In genomic region chr2:122238006-122238559, GRCh38 we compare ENCODE assay signal across 18 cellular contexts.
DNase-seq lines count a peak whose midpoint lies in the region; ATAC-seq and TF ChIP-seq lines count a peak whose summit lies in the region.
"Had no signal": no experiment of that assay in that cellular context is flagged by ENCODE, and none has a peak within 500 bp of the region (broad histone marks: within the 10 kb centered on the region; RNA-seq: fewer than 3 reads in every experiment).

No MANE protein-coding gene starts in this region.

- H3K36me3 Mint-ChIP-seq in activated CD8-positive, alpha-beta T cell treated with anti-CD3 and anti-CD28 coated beads for 36 hours (ENCODE audit: low read depth) = no peaks in the 10 kb centered on the region

- CTCF ChIA-PET in HEK293 (lab: Yijun Ruan, JAX) = no interaction called here
- CTCF ChIA-PET in activated CD8-positive, alpha-beta T cell treated with anti-CD3 and anti-CD28 coated beads for 36 hours (lab: Charles Lee) = no interaction called here

- no peak overlapping the region for H3K27ac ChIP-seq in HEK293 (ENCODE audit: extremely low read depth, low read depth, low read length)
- H3K27ac ChIP-seq: PC-9, SJSA1 had no signal

- no peaks in the 10 kb centered on the region for H3K36me3 ChIP-seq in HEK293 (ENCODE audit: control insufficient read depth in 2 of 2, insufficient read depth in 1 of 2, low read length in 2 of 2)
- H3K36me3 ChIP-seq: SJSA1 had no signal

- H3K4me3 ChIP-seq in HEK293 (ENCODE audit: low read depth, low read length) = no peak overlapping the region
- H3K4me3 ChIP-seq: PC-9, SJSA1 had no signal

- no peaks in the 10 kb centered on the region for H3K27me3 Mint-ChIP-seq in activated CD8-positive, alpha-beta T cell treated with anti-CD3 and anti-CD28 coated beads for 36 hours
- H3K27me3 Mint-ChIP-seq: T-helper 17 cell had no signal

- intact Hi-C loops in activated CD8-positive, alpha-beta T cell treated with anti-CD3 and anti-CD28 coated beads for 36 hours (cut with micrococcal nuclease) = no loop called here

- no peaks in the 10 kb centered on the region for H3K9me3 ChIP-seq in HEK293 (ENCODE audit: control insufficient read depth, insufficient read depth, low read depth, low read length)
- H3K9me3 ChIP-seq: SJSA1 had no signal

- no peaks in the 10 kb centered on the region for H3K9me3 Mint-ChIP-seq in activated CD8-positive, alpha-beta T cell treated with anti-CD3 and anti-CD28 coated beads for 36 hours

- POLR2A ChIA-PET in HEK293 (lab: Yijun Ruan, JAX) = no interaction called here
- POLR2A ChIA-PET in activated CD8-positive, alpha-beta T cell treated with anti-CD3 and anti-CD28 coated beads for 36 hours (lab: Charles Lee) = no interaction called here

- H3K27ac Mint-ChIP-seq in activated CD8-positive, alpha-beta T cell treated with anti-CD3 and anti-CD28 coated beads for 36 hours = no peak overlapping the region
- H3K27ac Mint-ChIP-seq: T-helper 17 cell had no signal

- no peaks in the 10 kb centered on the region for H3K4me1 Mint-ChIP-seq in activated CD8-positive, alpha-beta T cell treated with anti-CD3 and anti-CD28 coated beads for 36 hours (ENCODE audit: low read depth)
- H3K4me1 Mint-ChIP-seq: T-helper 17 cell had no signal

- DNase-seq in COR-L47 (lab: John Stamatoyannopoulos, UW) = peak; percentile 12
- DNase-seq in NCI-H69 (lab: John Stamatoyannopoulos, UW) = peak; percentile 1
- DNase-seq in kidney tubule cell (ENCODE audit: low spot score) = peak; percentile 63
- no peak for DNase-seq in GDM1 (lab: John Stamatoyannopoulos, UW)
- no peak for DNase-seq in activated CD8-positive, alpha-beta T cell treated with anti-CD3 and anti-CD28 coated beads for 36 hours
- DNase-seq: ACHN, C1 segment of cervical spinal cord, DMS153, GF-D8, MM.1S, NCI-H1092, NCI-H187, NCI-H2171 treated with DMSO at 0.1 percent for 48 hours, T-helper 17 cell had no signal

- no peak for ATAC-seq in GM18511 (IDR thresholded peaks at IDR 0.05; ENCODE audit: unreplicated experiment)
- no peak for ATAC-seq in activated CD8-positive, alpha-beta T cell treated with anti-CD3 and anti-CD28 coated beads for 36 hours
- ATAC-seq: T-helper 17 cell had no signal

- no peaks in the 10 kb centered on the region for H3K4me1 ChIP-seq in HEK293 (ENCODE audit: control insufficient read depth, insufficient read depth, low read length)
- H3K4me1 ChIP-seq: SJSA1 had no signal

- H3K4me3 Mint-ChIP-seq in activated CD8-positive, alpha-beta T cell treated with anti-CD3 and anti-CD28 coated beads for 36 hours = no peak overlapping the region
- H3K4me3 Mint-ChIP-seq: T-helper 17 cell had no signal

- no peak for TF ChIP-seq CTCF in HEK293 (tag by site-specific recombination; IDR thresholded peaks at IDR 0.05)
- TF ChIP-seq CTCF in activated CD8-positive, alpha-beta T cell treated with anti-CD3 and anti-CD28 coated beads for 36 hours (IDR thresholded peaks at IDR 0.05) = no peak

TF ChIP-seq in HEK293, 187 proteins besides CTCF, POLR2A, EP300 and RAD21:
- peak; percentile 93 for TF ChIP-seq ZIC2 (tag by site-specific recombination; IDR thresholded peaks at IDR 0.05)
- TF ChIP-seq GLIS1 (tag by site-specific recombination; IDR thresholded peaks at IDR 0.05) = peak; percentile 47
- no peak for TF ChIP-seq ZNF776 (tag by site-specific recombination; IDR thresholded peaks at IDR 0.05; ENCODE audit: borderline replicate concordance)

Comparison
In these comparisons a context has a peak if more than half of its experiments do, and no peak if none do; other contexts are left out.
1. DNase-seq: peak in COR-L47 (single experiment), NCI-H69 (single experiment) and kidney tubule cell (single experiment); none in GDM1 (single experiment) and activated CD8-positive, alpha-beta T cell treated with anti-CD3 and anti-CD28 coated beads for 36 hours (single experiment).